In genomic region chr16:52497067-52497816, GRCh38 we compare ENCODE assay signal across 1 cellular context.
TF ChIP-seq lines count a peak whose summit lies in the region.

No MANE protein-coding gene starts in this region.

TF ChIP-seq in HEK293, 187 proteins besides CTCF, POLR2A, EP300 and RAD21 (continued from another document):
- no peak for TF ChIP-seq ZNF398 (tag by site-specific recombination; IDR thresholded peaks at IDR 0.05)
- TF ChIP-seq ZNF629 (tag by site-specific recombination; IDR thresholded peaks at IDR 0.05): no peak
- TF ChIP-seq, protein P1, sequence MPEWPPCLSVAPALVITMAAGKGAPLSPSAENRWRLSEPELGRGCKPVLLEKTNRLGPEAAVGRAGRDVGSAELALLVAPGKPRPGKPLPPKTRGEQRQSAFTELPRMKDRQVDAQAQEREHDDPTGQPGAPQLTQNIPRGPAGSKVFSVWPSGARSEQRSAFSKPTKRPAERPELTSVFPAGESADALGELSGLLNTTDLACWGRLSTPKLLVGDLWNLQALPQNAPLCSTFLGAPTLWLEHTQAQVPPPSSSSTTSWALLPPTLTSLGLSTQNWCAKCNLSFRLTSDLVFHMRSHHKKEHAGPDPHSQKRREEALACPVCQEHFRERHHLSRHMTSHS (tag by site-specific recombination; IDR thresholded peaks at IDR 0.05): no peak
- no peak for TF ChIP-seq ZNF416 (tag by site-specific recombination; IDR thresholded peaks at IDR 0.05)
- TF ChIP-seq, protein P2, sequence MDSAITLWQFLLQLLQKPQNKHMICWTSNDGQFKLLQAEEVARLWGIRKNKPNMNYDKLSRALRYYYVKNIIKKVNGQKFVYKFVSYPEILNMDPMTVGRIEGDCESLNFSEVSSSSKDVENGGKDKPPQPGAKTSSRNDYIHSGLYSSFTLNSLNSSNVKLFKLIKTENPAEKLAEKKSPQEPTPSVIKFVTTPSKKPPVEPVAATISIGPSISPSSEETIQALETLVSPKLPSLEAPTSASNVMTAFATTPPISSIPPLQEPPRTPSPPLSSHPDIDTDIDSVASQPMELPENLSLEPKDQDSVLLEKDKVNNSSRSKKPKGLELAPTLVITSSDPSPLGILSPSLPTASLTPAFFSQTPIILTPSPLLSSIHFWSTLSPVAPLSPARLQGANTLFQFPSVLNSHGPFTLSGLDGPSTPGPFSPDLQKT (IDR thresholded peaks at IDR 0.05; ENCODE audit: borderline replicate concordance, low read depth, low read length): no peak
- TF ChIP-seq ZBTB21 (tag by site-specific recombination; IDR thresholded peaks at IDR 0.05): no peak
- no peak for TF ChIP-seq ZNF354C (tag by site-specific recombination; IDR thresholded peaks at IDR 0.05; ENCODE audit: borderline replicate concordance, low read depth)
- peak; percentile 34; the same call in 1 of the 2 replicates for TF ChIP-seq ZBTB20 (tag by site-specific recombination; IDR thresholded peaks at IDR 0.05)
- TF ChIP-seq ZNF16 (tag by site-specific recombination; IDR thresholded peaks at IDR 0.05; ENCODE audit: low read depth): no peak
- TF ChIP-seq ZNF19 (tag by site-specific recombination; IDR thresholded peaks at IDR 0.05; ENCODE audit: low read depth): no peak
- peak; percentile 69; the same call in 1 of the 2 replicates for TF ChIP-seq ZNF843 (tag by site-specific recombination; IDR thresholded peaks at IDR 0.05)
- peak; percentile 48; the same call in 1 of the 2 replicates for TF ChIP-seq ZSCAN30 (tag by site-specific recombination; IDR thresholded peaks at IDR 0.05)
- TF ChIP-seq ZNF510 (tag by site-specific recombination; IDR thresholded peaks at IDR 0.05; ENCODE audit: insufficient replicate concordance): no peak
- no peak for TF ChIP-seq ZNF37A (tag by site-specific recombination; IDR thresholded peaks at IDR 0.05)
- no peak for TF ChIP-seq ZNF585B (tag by site-specific recombination; IDR thresholded peaks at IDR 0.05)
- TF ChIP-seq ZNF302 (tag by site-specific recombination; IDR thresholded peaks at IDR 0.05; ENCODE audit: low read depth): no peak
